ENCODE assay signal across 2 cellular contexts in the genomic region with DNA sequence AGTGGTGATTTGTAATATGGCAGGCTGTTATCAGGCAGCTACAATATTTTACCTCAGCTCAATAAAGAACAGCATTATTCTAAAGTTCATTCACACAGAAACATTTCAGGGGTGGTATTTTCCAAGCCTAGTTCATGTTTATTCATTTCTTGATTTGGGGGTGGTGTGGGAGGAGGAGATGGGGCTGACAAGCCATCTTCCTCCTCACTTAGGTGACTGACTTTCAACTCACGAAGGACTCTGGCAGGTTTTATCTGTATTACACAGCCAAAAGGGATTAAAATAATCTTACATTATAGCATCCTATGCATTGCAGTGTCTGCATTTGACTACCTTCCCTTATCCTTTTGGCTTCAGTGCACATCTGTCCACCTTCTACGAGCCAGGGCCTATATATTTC.
TF ChIP-seq lines count a peak whose summit lies in the region.

No MANE protein-coding gene starts in this region.

TF ChIP-seq in GM12878, 131 proteins besides CTCF, POLR2A, EP300 and RAD21:
- no peak for TF ChIP-seq CUX1 (IDR thresholded peaks at IDR 0.05; ENCODE audit: insufficient replicate concordance, low read depth, low read length)
- TF ChIP-seq ZZZ3 (IDR thresholded peaks at IDR 0.05; ENCODE audit: control insufficient read depth, insufficient read length, low read depth): no peak
- TF ChIP-seq SIX5 (IDR thresholded peaks at IDR 0.05; ENCODE audit: low read depth, low read length, severe bottlenecking): no peak
- no peak for TF ChIP-seq BACH1 (IDR thresholded peaks at IDR 0.05; ENCODE audit: borderline replicate concordance)
- no peak for TF ChIP-seq PAX8 (IDR thresholded peaks at IDR 0.05)
- no peak for TF ChIP-seq SP1 (IDR thresholded peaks at IDR 0.05; ENCODE audit: low read depth, low read length)
- TF ChIP-seq CHD2 (IDR thresholded peaks at IDR 0.05; ENCODE audit: borderline replicate concordance, low read depth, low read length): no peak
- TF ChIP-seq MXI1 (IDR thresholded peaks at IDR 0.05; ENCODE audit: low read depth, low read length): no peak
- no peak for TF ChIP-seq SMARCA5 (IDR thresholded peaks at IDR 0.05)
- TF ChIP-seq ZNF207 (IDR thresholded peaks at IDR 0.05; ENCODE audit: borderline replicate concordance): no peak
- TF ChIP-seq RELB (IDR thresholded peaks at IDR 0.05; ENCODE audit: low read depth): no peak
- TF ChIP-seq, protein P1, sequence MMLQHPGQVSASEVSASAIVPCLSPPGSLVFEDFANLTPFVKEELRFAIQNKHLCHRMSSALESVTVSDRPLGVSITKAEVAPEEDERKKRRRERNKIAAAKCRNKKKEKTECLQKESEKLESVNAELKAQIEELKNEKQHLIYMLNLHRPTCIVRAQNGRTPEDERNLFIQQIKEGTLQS (IDR thresholded peaks at IDR 0.05; ENCODE audit: borderline replicate concordance, extremely low read depth, low read depth, low read length): no peak
- no peak for TF ChIP-seq NFXL1 (IDR thresholded peaks at IDR 0.05; ENCODE audit: borderline replicate concordance)
- TF ChIP-seq, protein P2, sequence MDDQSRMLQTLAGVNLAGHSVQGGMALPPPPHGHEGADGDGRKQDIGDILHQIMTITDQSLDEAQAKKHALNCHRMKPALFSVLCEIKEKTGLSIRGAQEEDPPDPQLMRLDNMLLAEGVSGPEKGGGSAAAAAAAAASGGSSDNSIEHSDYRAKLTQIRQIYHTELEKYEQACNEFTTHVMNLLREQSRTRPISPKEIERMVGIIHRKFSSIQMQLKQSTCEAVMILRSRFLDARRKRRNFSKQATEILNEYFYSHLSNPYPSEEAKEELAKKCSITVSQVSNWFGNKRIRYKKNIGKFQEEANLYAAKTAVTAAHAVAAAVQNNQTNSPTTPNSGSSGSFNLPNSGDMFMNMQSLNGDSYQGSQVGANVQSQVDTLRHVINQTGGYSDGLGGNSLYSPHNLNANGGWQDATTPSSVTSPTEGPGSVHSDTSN (IDR thresholded peaks at IDR 0.05; ENCODE audit: insufficient replicate concordance, low read depth, low read length): no peak
- TF ChIP-seq STAT3 (IDR thresholded peaks at IDR 0.05; ENCODE audit: low read depth, low read length): no peak
- TF ChIP-seq NR2C1 (IDR thresholded peaks at IDR 0.05): no peak
- TF ChIP-seq, protein P3, sequence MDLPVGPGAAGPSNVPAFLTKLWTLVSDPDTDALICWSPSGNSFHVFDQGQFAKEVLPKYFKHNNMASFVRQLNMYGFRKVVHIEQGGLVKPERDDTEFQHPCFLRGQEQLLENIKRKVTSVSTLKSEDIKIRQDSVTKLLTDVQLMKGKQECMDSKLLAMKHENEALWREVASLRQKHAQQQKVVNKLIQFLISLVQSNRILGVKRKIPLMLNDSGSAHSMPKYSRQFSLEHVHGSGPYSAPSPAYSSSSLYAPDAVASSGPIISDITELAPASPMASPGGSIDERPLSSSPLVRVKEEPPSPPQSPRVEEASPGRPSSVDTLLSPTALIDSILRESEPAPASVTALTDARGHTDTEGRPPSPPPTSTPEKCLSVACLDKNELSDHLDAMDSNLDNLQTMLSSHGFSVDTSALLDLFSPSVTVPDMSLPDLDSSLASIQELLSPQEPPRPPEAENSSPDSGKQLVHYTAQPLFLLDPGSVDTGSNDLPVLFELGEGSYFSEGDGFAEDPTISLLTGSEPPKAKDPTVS (IDR thresholded peaks at IDR 0.05; ENCODE audit: low read depth, low read length): no peak

TF ChIP-seq in SK-N-SH, 30 proteins besides CTCF, POLR2A, EP300 and RAD21:
- TF ChIP-seq NRF1 (IDR thresholded peaks at IDR 0.05; ENCODE audit: low read depth, low read length) (no peak), FOSL2 (IDR thresholded peaks at IDR 0.05; ENCODE audit: borderline replicate concordance, low read depth) (no peak), NFIC (IDR thresholded peaks at IDR 0.05; ENCODE audit: borderline replicate concordance) (no peak), MXI1 (IDR thresholded peaks at IDR 0.05; ENCODE audit: low read depth, low read length) (no peak), RFX5 (IDR thresholded peaks at IDR 0.05; ENCODE audit: low read length) (no peak), USF2 (IDR thresholded peaks at IDR 0.05; ENCODE audit: borderline replicate concordance, low read depth, low read length) (no peak), TCF12 (IDR thresholded peaks at IDR 0.05) (no peak), CHD2 (IDR thresholded peaks at IDR 0.05; ENCODE audit: low read length, partially characterized antibody) (no peak), FOXJ3 (CRISPR knock-in tag; IDR thresholded peaks at IDR 0.05) (no peak), JUND (IDR thresholded peaks at IDR 0.05) (no peak), FOXM1 (IDR thresholded peaks at IDR 0.05; ENCODE audit: low read depth) (no peak), GABPA (IDR thresholded peaks at IDR 0.05; ENCODE audit: low read depth) (no peak), ZBTB33 (IDR thresholded peaks at IDR 0.05; ENCODE audit: borderline replicate concordance, low read depth) (no peak)
